ENCODE assay signal across 8 cellular contexts in the genomic region with DNA sequence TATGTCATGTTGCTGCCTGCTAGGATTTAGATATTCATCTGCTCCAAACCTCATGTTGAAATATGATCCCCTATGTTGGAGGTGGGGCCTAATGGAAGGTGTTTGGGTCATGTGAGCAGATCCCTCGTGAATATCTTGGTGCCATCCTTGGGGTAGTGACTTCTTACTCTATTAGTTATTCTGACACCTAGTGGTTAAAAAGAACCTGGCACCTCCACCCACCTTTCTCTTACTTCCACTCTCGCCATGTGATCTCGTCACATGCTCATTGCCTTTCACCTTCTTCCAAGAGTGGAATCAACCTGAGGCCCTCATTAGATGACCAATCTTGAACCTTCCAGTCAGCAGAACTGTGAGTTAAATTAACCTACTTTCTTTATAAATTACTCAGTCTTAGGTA.
DNase-seq lines count a peak whose midpoint lies in the region; ATAC-seq and TF ChIP-seq lines count a peak whose summit lies in the region.

No MANE protein-coding gene starts in this region.

- H3K4me3 Mint-ChIP-seq in GM23338 (no peak overlapping the region), chondrocyte (ENCODE audit: unreplicated experiment) (no peak overlapping the region)
- H3K4me3 Mint-ChIP-seq in activated CD4-positive, alpha-beta T cell treated with anti-CD3 and anti-CD28 coated beads, Interleukin-2, amount 10 ng/mL, durations not matched to agents 24 days and 14 days = no peak overlapping the region

- peak overlapping the region; percentile 54; the same call in 1 of the 2 replicates for H2AFZ ChIP-seq in GM23338
- H2AFZ ChIP-seq in Karpas-422 (ENCODE audit: low read length) = 0 out of 2 replicates have a peak overlapping the region, but pooled peaks have one; percentile 67

- H3K27ac Mint-ChIP-seq in GM23338 (no peak overlapping the region), chondrocyte (ENCODE audit: unreplicated experiment) (no peak overlapping the region)
- H3K27ac Mint-ChIP-seq in activated CD4-positive, alpha-beta T cell treated with anti-CD3 and anti-CD28 coated beads, Interleukin-2, amount 10 ng/mL, durations not matched to agents 24 days and 14 days = no peak overlapping the region

- H3K79me2 ChIP-seq in GM23338 (replicated peaks; ENCODE audit: insufficient read depth) (no peaks in the 10 kb centered on the region), Karpas-422 (ENCODE audit: low read length) (no peaks in the 10 kb centered on the region)

- no peak overlapping the region for H3K4me3 ChIP-seq in GM23338
- no peak overlapping the region for H3K4me3 ChIP-seq in Karpas-422 (ENCODE audit: low read length)

- DNase-seq in GM23338 (ENCODE audit: low spot score) (peak; percentile 72), Karpas-422 (peak; percentile 87), chondrocyte (ENCODE audit: low spot score) (no peak), SIG-M5 treated with dmso at 0.1 percent for 504 hours (lab: John Stamatoyannopoulos, UW; ENCODE audit: unreplicated experiment) (no peak), NCI-H1436 (lab: John Stamatoyannopoulos, UW) (no peak), Right ventricle myocardium superior (no peak)
- DNase-seq in activated CD4-positive, alpha-beta T cell treated with anti-CD3 and anti-CD28 coated beads, Interleukin-2, amount 10 ng/mL, durations not matched to agents 24 days and 14 days = no peak

- H3K27me3 Mint-ChIP-seq in GM23338 (ENCODE audit: insufficient read depth, low read depth, poor library complexity) (no peaks in the 10 kb centered on the region), chondrocyte (ENCODE audit: low read depth) (peaks cover 6% of the 10 kb centered on the region)
- no peaks in the 10 kb centered on the region for H3K27me3 Mint-ChIP-seq in activated CD4-positive, alpha-beta T cell treated with anti-CD3 and anti-CD28 coated beads, Interleukin-2, amount 10 ng/mL, durations not matched to agents 24 days and 14 days

- H3K4me1 Mint-ChIP-seq in GM23338 (peaks cover 11% of the 10 kb centered on the region; the same call in 2 of the 3 replicates), chondrocyte (ENCODE audit: low read depth) (no peaks in the 10 kb centered on the region)
- no peaks in the 10 kb centered on the region for H3K4me1 Mint-ChIP-seq in activated CD4-positive, alpha-beta T cell treated with anti-CD3 and anti-CD28 coated beads, Interleukin-2, amount 10 ng/mL, durations not matched to agents 24 days and 14 days

- no peak overlapping the region for H3K27ac ChIP-seq in GM23338 (ENCODE audit: low read depth)
- no peak overlapping the region for H3K27ac ChIP-seq in Karpas-422 (ENCODE audit: low read length)

- H3K4me1 ChIP-seq in GM23338 (ENCODE audit: insufficient read depth) (peaks cover 21% of the 10 kb centered on the region), Karpas-422 (ENCODE audit: low read length) (peaks cover 6% of the 10 kb centered on the region)

- TF ChIP-seq CTCF in GM23338 (conservative IDR thresholded peaks at IDR 0.05; ENCODE audit: low read depth in 2 of 2) = peak; percentile 52 to 63
- peak; percentile 65 for TF ChIP-seq CTCF in chondrocyte (IDR thresholded peaks at IDR 0.05)

- H3K36me3 Mint-ChIP-seq in GM23338 (ENCODE audit: low read depth) (no peaks in the 10 kb centered on the region), chondrocyte (ENCODE audit: low read depth) (no peaks in the 10 kb centered on the region)
- H3K36me3 Mint-ChIP-seq in activated CD4-positive, alpha-beta T cell treated with anti-CD3 and anti-CD28 coated beads, Interleukin-2, amount 10 ng/mL, durations not matched to agents 24 days and 14 days (ENCODE audit: low read depth) = no peaks in the 10 kb centered on the region

- H3K27me3 ChIP-seq in GM23338 (ENCODE audit: insufficient read depth) (no peaks in the 10 kb centered on the region), Karpas-422 (ENCODE audit: low read length) (no peaks in the 10 kb centered on the region)

- no peaks in the 10 kb centered on the region for H3F3A ChIP-seq in GM23338 (replicated peaks; ENCODE audit: low read depth)

- ATAC-seq in GM18511 (IDR thresholded peaks at IDR 0.05; ENCODE audit: unreplicated experiment) (peak; percentile 96), GM23338 (peak; percentile 65), Right ventricle myocardium superior (ENCODE audit: poor library complexity) (no peak)

- no peak overlapping the region for H3K9ac ChIP-seq in Karpas-422 (ENCODE audit: low read length)

- H4K20me1 ChIP-seq in GM23338 (replicated peaks; ENCODE audit: insufficient read depth) (no peaks in the 10 kb centered on the region), Karpas-422 (ENCODE audit: insufficient read depth, low read depth, low read length) (no peaks in the 10 kb centered on the region)

- no peaks in the 10 kb centered on the region for H3K9me3 ChIP-seq in Karpas-422 (ENCODE audit: low read length)

- H3K9me2 ChIP-seq in GM23338 (ENCODE audit: insufficient read depth) (peaks cover 16% of the 10 kb centered on the region; the same call in 1 of the 2 replicates), Karpas-422 (replicated peaks; ENCODE audit: insufficient read depth, low read length) (no peaks in the 10 kb centered on the region)

- H3K4me2 ChIP-seq in GM23338 (no peak overlapping the region), Karpas-422 (ENCODE audit: low read depth, low read length, poor library complexity, severe bottlenecking) (peak overlapping the region; percentile 40)

- intact Hi-C loops in activated CD4-positive, alpha-beta T cell treated with anti-CD3 and anti-CD28 coated beads, Interleukin-2, amount 10 ng/mL, durations not matched to agents 24 days and 14 days (cut with micrococcal nuclease) = no loop called here
- intact Hi-C loops in Right ventricle myocardium superior (cut with DNase I) = no loop called here

- H3K9me3 Mint-ChIP-seq in GM23338 (no peaks in the 10 kb centered on the region; the same call in 2 of the 3 replicates), chondrocyte (ENCODE audit: low read depth) (no peaks in the 10 kb centered on the region)
- H3K9me3 Mint-ChIP-seq in activated CD4-positive, alpha-beta T cell treated with anti-CD3 and anti-CD28 coated beads, Interleukin-2, amount 10 ng/mL, durations not matched to agents 24 days and 14 days = no peaks in the 10 kb centered on the region

- H3K36me3 ChIP-seq in GM23338 (ENCODE audit: insufficient read depth) (no peaks in the 10 kb centered on the region), Karpas-422 (ENCODE audit: insufficient read depth, low read length) (no peaks in the 10 kb centered on the region)

TF ChIP-seq in GM23338, 12 proteins besides CTCF, POLR2A, EP300 and RAD21 (continues in another document):
- TF ChIP-seq EZH2phosphoT487 (IDR thresholded peaks at IDR 0.05; ENCODE audit: unreplicated experiment) (no peak), JUNB (IDR thresholded peaks at IDR 0.05; ENCODE audit: unreplicated experiment) (no peak), ZNF331 (CRISPR knock-in tag; IDR thresholded peaks at IDR 0.05; ENCODE audit: low read depth) (no peak), STAT1 (IDR thresholded peaks at IDR 0.05; ENCODE audit: unreplicated experiment) (no peak)

Comparison
In these comparisons a context has a peak if more than half of its experiments do, and no peak if none do; other contexts are left out.
1. DNase-seq: peak in GM23338 (single experiment) and Karpas-422 (single experiment); none in chondrocyte (single experiment), SIG-M5 treated with dmso at 0.1 percent for 504 hours (single experiment), NCI-H1436 (single experiment), activated CD4-positive, alpha-beta T cell treated with anti-CD3 and anti-CD28 coated beads, Interleukin-2, amount 10 ng/mL, durations not matched to agents 24 days and 14 days (single experiment) and Right ventricle myocardium superior (single experiment).